20 cellular contexts compared by ENCODE assay signal in the genomic region with DNA sequence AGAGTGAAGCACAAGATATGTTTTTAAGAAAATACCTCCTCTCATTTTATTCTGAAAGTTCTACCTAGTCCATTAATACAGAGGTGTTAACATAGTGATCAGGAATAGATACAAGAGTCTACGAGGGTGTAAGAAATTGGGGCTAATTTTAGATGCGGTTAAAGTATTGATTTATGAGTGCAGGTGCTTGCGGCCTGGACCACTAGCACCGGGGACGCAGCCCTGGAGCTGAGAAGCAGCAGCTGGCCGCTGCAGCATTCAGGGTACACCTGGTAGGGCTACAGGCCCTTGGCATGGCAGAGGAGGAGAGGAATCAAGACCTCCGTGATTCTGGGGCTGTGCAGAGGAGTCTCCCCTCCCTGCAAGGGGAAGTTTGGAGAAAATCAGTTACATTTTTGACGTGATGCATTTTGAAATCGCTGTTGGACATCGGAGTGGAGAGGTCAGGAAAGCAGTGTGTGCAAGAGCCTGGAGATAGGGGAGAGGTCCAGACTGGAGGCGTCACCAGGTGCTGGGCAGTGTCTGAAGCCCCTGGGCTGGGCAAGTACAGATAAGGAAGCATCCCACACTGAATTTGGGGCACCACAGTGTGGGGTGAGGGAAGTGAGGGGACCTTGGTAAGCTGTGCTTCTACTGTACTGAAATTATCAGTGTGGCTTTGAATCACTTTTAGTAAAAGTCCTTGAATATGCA.
DNase-seq lines count a peak whose midpoint lies in the region; ATAC-seq, FAIRE-seq and TF ChIP-seq lines count a peak whose summit lies in the region.
"Had no signal": no experiment of that assay in that cellular context is flagged by ENCODE, and none has a peak within 500 bp of the region (broad histone marks: within the 10 kb centered on the region; RNA-seq: fewer than 3 reads in every experiment).

No MANE protein-coding gene starts in this region.

- ATAC-seq in left ventricle myocardium superior = peak; percentile 25
- ATAC-seq in GM21786 (IDR thresholded peaks at IDR 0.05; ENCODE audit: unreplicated experiment) = peak; percentile 63
- ATAC-seq: gastroesophageal sphincter; natural killer cell treated with Interleukin-12 subunit alpha and Interleukin-12 subunit beta and Interleukin-15 and Interleukin-18, amount 100 ng/mL, for 72 hours; T-helper 17 cell had no signal

- H3K36me3 Mint-ChIP-seq in Caco-2 (ENCODE audit: insufficient read depth, unreplicated experiment) = no peaks in the 10 kb centered on the region
- H3K36me3 Mint-ChIP-seq: natural killer cell treated with Interleukin-12 subunit alpha and Interleukin-12 subunit beta and Interleukin-15 and Interleukin-18, amount 100 ng/mL, for 72 hours had no signal

- peaks cover 3% of the 10 kb centered on the region for H3K27me3 Mint-ChIP-seq in Caco-2 (ENCODE audit: insufficient read depth, unreplicated experiment)

- H3K4me1 ChIP-seq in OCI-LY3 (ENCODE audit: low read length) (no peaks in the 10 kb centered on the region), Caco-2 (no peaks in the 10 kb centered on the region)
- H3K4me1 ChIP-seq: esophagus muscularis mucosa, gastroesophageal sphincter, SJCRH30 had no signal

- no peaks in the 10 kb centered on the region for H3K9me3 ChIP-seq in OCI-LY3 (ENCODE audit: insufficient read depth, low read length)
- H3K9me3 ChIP-seq in Caco-2 = no peaks in the 10 kb centered on the region
- H3K9me3 ChIP-seq: esophagus muscularis mucosa, gastroesophageal sphincter, SJCRH30 had no signal

- H3K4me2 ChIP-seq in OCI-LY3 (ENCODE audit: low read length) = peak overlapping the region; percentile 40

- peaks cover 10% of the 10 kb centered on the region for H3K9me3 Mint-ChIP-seq in Caco-2 (ENCODE audit: unreplicated experiment)
- H3K9me3 Mint-ChIP-seq: natural killer cell treated with Interleukin-12 subunit alpha and Interleukin-12 subunit beta and Interleukin-15 and Interleukin-18, amount 100 ng/mL, for 72 hours had no signal

- no peak for DNase-seq in left ventricle myocardium superior
- DNase-seq in cardiac septum (ENCODE audit: low spot score) = no peak
- no peak for DNase-seq in urothelium cell line (ENCODE audit: low spot score)
- DNase-seq in Caco-2 = no peak
- no peak for DNase-seq in UCSD-AML1 (lab: John Stamatoyannopoulos, UW; ENCODE audit: unreplicated experiment)
- no peak for DNase-seq in epidermal melanocyte (ENCODE audit: insufficient read length, low spot score)
- DNase-seq: activated CD4-positive, alpha-beta T cell treated with anti-CD3 and anti-CD28 coated beads, Interleukin-2, amount 50 U/mL, for 48 hours; activated naive CD4-positive, alpha-beta T cell treated with Interleukin-2 at 50 U/mL for 16 hours; anterior cingulate cortex; effector CD8-positive, alpha-beta T cell; NCI-H1048; substantia nigra; T-helper 17 cell had no signal

- H3K4me3 ChIP-seq in OCI-LY3 (ENCODE audit: low read length) = peak overlapping the region; percentile 31
- no peak overlapping the region for H3K4me3 ChIP-seq in Caco-2 (ENCODE audit: low read depth, low read length)
- H3K4me3 ChIP-seq: esophagus muscularis mucosa, gastroesophageal sphincter, SJCRH30 had no signal

- H3K27ac Mint-ChIP-seq in Caco-2 (ENCODE audit: unreplicated experiment) = no peak overlapping the region
- H3K27ac Mint-ChIP-seq: natural killer cell treated with Interleukin-12 subunit alpha and Interleukin-12 subunit beta and Interleukin-15 and Interleukin-18, amount 100 ng/mL, for 72 hours; T-helper 17 cell had no signal

- no peak overlapping the region for H3K27ac ChIP-seq in OCI-LY3 (ENCODE audit: low read length)
- H3K27ac ChIP-seq: esophagus muscularis mucosa, gastroesophageal sphincter, SJCRH30, VCaP had no signal

- H4K20me1 ChIP-seq in OCI-LY3 (ENCODE audit: insufficient read depth, low read length) = no peaks in the 10 kb centered on the region

- no TSS peak for BruUV-seq in Caco-2 (replicated peaks; lab: Mats Ljungman, UMichigan)

- H3K36me3 ChIP-seq in OCI-LY3 (replicated peaks; ENCODE audit: low read depth, low read length) (no peaks in the 10 kb centered on the region), Caco-2 (ENCODE audit: control insufficient read depth, insufficient read depth, low read length) (no peaks in the 10 kb centered on the region)
- H3K36me3 ChIP-seq: esophagus muscularis mucosa, gastroesophageal sphincter, SJCRH30 had no signal

- H3K4me3 Mint-ChIP-seq in Caco-2 (ENCODE audit: unreplicated experiment) = no peak overlapping the region
- H3K4me3 Mint-ChIP-seq: natural killer cell treated with Interleukin-12 subunit alpha and Interleukin-12 subunit beta and Interleukin-15 and Interleukin-18, amount 100 ng/mL, for 72 hours; T-helper 17 cell had no signal

- H3K27me3 ChIP-seq in OCI-LY3 (ENCODE audit: low read depth, low read length) = no peaks in the 10 kb centered on the region
- H3K27me3 ChIP-seq in Caco-2 (replicated peaks; ENCODE audit: control insufficient read depth, insufficient read depth, low read length) = no peaks in the 10 kb centered on the region
- H3K27me3 ChIP-seq: gastroesophageal sphincter had no signal

- TF ChIP-seq CTCF in OCI-LY3 (IDR thresholded peaks at IDR 0.05; ENCODE audit: low read depth, low read length) (no peak), Caco-2 (IDR thresholded peaks at IDR 0.05; ENCODE audit: insufficient read depth in 1 of 2, low read depth in 1 of 2, low read length in 1 of 2, severe bottlenecking in 1 of 2, unreplicated experiment in 1 of 2) (no peak)

- CTCF ChIA-PET in Caco-2 (lab: Charles Lee) = no interaction called here

- no peaks in the 10 kb centered on the region for H3K4me1 Mint-ChIP-seq in Caco-2 (ENCODE audit: low read depth, unreplicated experiment)
- H3K4me1 Mint-ChIP-seq: T-helper 17 cell had no signal

- H3K9ac ChIP-seq in OCI-LY3 (ENCODE audit: low read length) = no peak overlapping the region

- intact Hi-C loops in left ventricle myocardium superior (cut with micrococcal nuclease) = no loop called here
- intact Hi-C loops in cardiac septum (cut with DNase I) = no loop called here
- intact Hi-C loops in Caco-2 (cut with micrococcal nuclease; ENCODE audit: unreplicated experiment) = no loop called here

- H3K79me2 ChIP-seq in OCI-LY3 (ENCODE audit: low read length) = no peaks in the 10 kb centered on the region

- POLR2A ChIA-PET in Caco-2 (lab: Charles Lee) = no interaction called here

- no peak overlapping the region for H2AFZ ChIP-seq in OCI-LY3 (ENCODE audit: low read depth, low read length)

- FAIRE-seq in urothelium cell line (lab: Jason Lieb, UNC) = peak; percentile 61
